In genomic region chrX:84907324-84907946, GRCh38 we compare ENCODE assay signal across 10 cellular contexts.
DNase-seq lines count a peak whose midpoint lies in the region; ATAC-seq and TF ChIP-seq lines count a peak whose summit lies in the region.
"Had no signal": no experiment of that assay in that cellular context is flagged by ENCODE, and none has a peak within 500 bp of the region (broad histone marks: within the 10 kb centered on the region; RNA-seq: fewer than 3 reads in every experiment).

No MANE protein-coding gene starts in this region.

- POLR2A ChIA-PET in activated CD4-positive, alpha-beta memory T cell treated with anti-CD3 and anti-CD28 coated beads, Interleukin-2, amount 10 ng/mL, durations not matched to agents 7 days and 5 days (lab: Charles Lee) = no interaction called here

- intact Hi-C loops in ascending aorta (cut with DNase I) = loop anchor here (2.0 to 10.0 kb wide), 2 partner anchors 179 to 403 kb away; partner anchors contain the start of gene HDX

- no peaks in the 10 kb centered on the region for H3K36me3 Mint-ChIP-seq in activated CD4-positive, alpha-beta memory T cell treated with anti-CD3 and anti-CD28 coated beads, Interleukin-2, amount 10 ng/mL, durations not matched to agents 7 days and 5 days (ENCODE audit: low read depth)

- H3K4me1 ChIP-seq in ascending aorta = peaks cover 0 to 2% of the 10 kb centered on the region in 2 donors

- H3K27me3 Mint-ChIP-seq in activated CD4-positive, alpha-beta memory T cell treated with anti-CD3 and anti-CD28 coated beads, Interleukin-2, amount 10 ng/mL, durations not matched to agents 7 days and 5 days = no peaks in the 10 kb centered on the region

- H3K9me3 Mint-ChIP-seq in activated CD4-positive, alpha-beta memory T cell treated with anti-CD3 and anti-CD28 coated beads, Interleukin-2, amount 10 ng/mL, durations not matched to agents 7 days and 5 days = no peaks in the 10 kb centered on the region
- H3K9me3 Mint-ChIP-seq: T-helper 1 cell treated with Interleukin-12 subunit alpha and Interleukin-12 subunit beta and Interleukin-4 antibody, amounts not matched to agents 30 μg/mL and 1 μg/mL, for 36 hours had no signal

- no peak overlapping the region for H3K4me3 Mint-ChIP-seq in activated CD4-positive, alpha-beta memory T cell treated with anti-CD3 and anti-CD28 coated beads, Interleukin-2, amount 10 ng/mL, durations not matched to agents 7 days and 5 days
- H3K4me3 Mint-ChIP-seq: T-helper 1 cell treated with Interleukin-12 subunit alpha and Interleukin-12 subunit beta and Interleukin-4 antibody, amounts not matched to agents 30 μg/mL and 1 μg/mL, for 36 hours had no signal

- DNase-seq in Ammon's horn (ENCODE audit: low spot score) = peak; percentile 2
- peak; percentile 0 for DNase-seq in HT1080 (ENCODE audit: low read depth)
- no peak for DNase-seq in ascending aorta (ENCODE audit: low spot score in 2 of 2)
- peak; percentile 3 for DNase-seq in medulla oblongata (ENCODE audit: extremely low spot score)
- no peak for DNase-seq in hypothalamus (lab: John Stamatoyannopoulos, UW)
- no peak for DNase-seq in activated CD4-positive, alpha-beta memory T cell treated with anti-CD3 and anti-CD28 coated beads, Interleukin-2, amount 10 ng/mL, durations not matched to agents 7 days and 5 days
- DNase-seq in activated T-cell treated with anti-CD3 and anti-CD28 coated beads for 4 hours = no peak
- DNase-seq: anterior cingulate cortex had no signal

- no peak overlapping the region for H3K27ac Mint-ChIP-seq in activated CD4-positive, alpha-beta memory T cell treated with anti-CD3 and anti-CD28 coated beads, Interleukin-2, amount 10 ng/mL, durations not matched to agents 7 days and 5 days
- H3K27ac Mint-ChIP-seq: T-helper 1 cell treated with Interleukin-12 subunit alpha and Interleukin-12 subunit beta and Interleukin-4 antibody, amounts not matched to agents 30 μg/mL and 1 μg/mL, for 36 hours had no signal

- CTCF ChIA-PET in activated CD4-positive, alpha-beta memory T cell treated with anti-CD3 and anti-CD28 coated beads, Interleukin-2, amount 10 ng/mL, durations not matched to agents 7 days and 5 days (lab: Charles Lee) = no interaction called here

- no peak overlapping the region for H3K4me3 ChIP-seq in ascending aorta

- no peaks in the 10 kb centered on the region for H3K27me3 ChIP-seq in ascending aorta

- H3K27ac ChIP-seq in ascending aorta = no peak overlapping the region

- H3K9me3 ChIP-seq in ascending aorta = no peaks in the 10 kb centered on the region

- H3K36me3 ChIP-seq in ascending aorta = no peaks in the 10 kb centered on the region

- no peaks in the 10 kb centered on the region for H3K4me1 Mint-ChIP-seq in activated CD4-positive, alpha-beta memory T cell treated with anti-CD3 and anti-CD28 coated beads, Interleukin-2, amount 10 ng/mL, durations not matched to agents 7 days and 5 days

- TF ChIP-seq CTCF in ascending aorta (IDR thresholded peaks at IDR 0.05) = peak in 2 of 3 experiments; percentile 34 to 53

- ATAC-seq in GM18858 (IDR thresholded peaks at IDR 0.05; ENCODE audit: unreplicated experiment) = no peak

Comparison
In these comparisons a context has a peak if more than half of its experiments do, and no peak if none do; other contexts are left out.
1. DNase-seq: peak in Ammon's horn (single experiment), HT1080 (single experiment) and medulla oblongata (single experiment); none in ascending aorta (0 of 2), hypothalamus (0 of 51), activated CD4-positive, alpha-beta memory T cell treated with anti-CD3 and anti-CD28 coated beads, Interleukin-2, amount 10 ng/mL, durations not matched to agents 7 days and 5 days (single experiment) and activated T-cell treated with anti-CD3 and anti-CD28 coated beads for 4 hours (single experiment).